ENCODE assay signal across 9 cellular contexts in the genomic region with DNA sequence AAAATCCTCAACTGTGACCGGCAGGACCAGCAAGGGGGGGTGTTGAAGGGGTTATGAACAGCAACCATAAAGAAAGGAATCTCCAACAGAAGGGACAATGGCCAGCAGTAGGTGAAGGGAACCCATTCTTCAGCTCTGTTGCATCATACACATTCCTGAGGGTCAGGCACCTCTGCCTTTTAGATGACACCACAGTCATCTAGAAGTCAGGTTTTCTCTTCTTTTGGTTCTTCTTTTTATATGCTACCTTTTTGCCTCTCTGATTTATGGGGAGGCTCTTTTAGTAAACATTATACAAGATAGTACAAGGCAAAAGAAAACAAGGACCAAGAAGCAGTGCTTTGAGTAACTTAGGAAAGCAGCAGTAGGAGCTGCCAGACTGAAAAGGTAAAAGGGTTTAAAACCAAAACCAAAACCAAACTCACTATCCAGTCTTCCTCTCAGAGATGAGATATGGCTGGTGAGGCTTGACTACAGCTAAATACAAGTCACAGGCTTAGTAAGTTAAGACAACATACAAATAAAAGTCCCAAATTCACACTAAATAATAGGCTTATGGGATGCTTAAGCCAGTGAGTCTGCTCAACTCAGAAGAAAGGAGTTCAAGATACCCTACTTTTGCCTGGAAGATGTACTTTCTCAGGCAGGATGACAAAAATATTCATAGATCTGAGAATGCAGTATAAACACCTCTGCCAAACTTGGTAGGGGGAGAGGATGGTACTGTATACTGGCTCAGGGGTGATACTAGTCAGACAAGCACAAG. TPM values are rescaled to one million over a fixed set of nuclear protein-coding genes. Genes with fewer than 3 reads are reported as not detected.
DNase-seq lines count a peak whose midpoint lies in the region; ATAC-seq and TF ChIP-seq lines count a peak whose summit lies in the region.
"Had no signal": no experiment of that assay in that cellular context is flagged by ENCODE, and none has a peak within 500 bp of the region (broad histone marks: within the 10 kb centered on the region; RNA-seq: fewer than 3 reads in every experiment).

No MANE protein-coding gene starts in this region.

- peak overlapping the region; percentile 5; the same call in 1 of the 2 replicates for H3K9ac ChIP-seq in MM.1S (ENCODE audit: low read length)

- DNase-seq in MM.1S = peak; percentile 67
- no peak for DNase-seq in right lobe of liver
- no peak for DNase-seq in NCI-H524 (lab: John Stamatoyannopoulos, UW)
- no peak for DNase-seq in NCI-H2196 treated with DMSO at 0.1 percent for 48 hours (lab: John Stamatoyannopoulos, UW; ENCODE audit: unreplicated experiment)
- no peak for DNase-seq in vagina (ENCODE audit: extremely low spot score in 2 of 2)
- no peak for DNase-seq in NCI-H2029 (lab: John Stamatoyannopoulos, UW)
- DNase-seq: stimulated activated CD4-positive, alpha-beta T cell treated with anti-CD3 and anti-CD28 coated beads, Interleukin-2, amount 100 ng/mL, for 24 hours had no signal

- ATAC-seq in GM18520 (IDR thresholded peaks at IDR 0.05; ENCODE audit: unreplicated experiment) = peak; percentile 44
- peak; percentile 83 for ATAC-seq in GM21723 (IDR thresholded peaks at IDR 0.05; ENCODE audit: unreplicated experiment)
- ATAC-seq in right lobe of liver = peak; percentile 27 to 76 (median 44)

- H3K79me2 ChIP-seq in MM.1S (ENCODE audit: low read length) = no peaks in the 10 kb centered on the region

- H2AFZ ChIP-seq in MM.1S (ENCODE audit: low read length) = 0 out of 2 replicates have a peak overlapping the region, but pooled peaks have one; percentile 18

- peaks cover 22% of the 10 kb centered on the region for H3K4me1 ChIP-seq in MM.1S (ENCODE audit: low read length)
- H3K4me1 ChIP-seq in right lobe of liver = peaks cover 0 to 10% (median 0%) of the 10 kb centered on the region in 4 donors
- H3K4me1 ChIP-seq in vagina = no peaks in the 10 kb centered on the region

- H3K4me2 ChIP-seq in MM.1S (ENCODE audit: low read depth, low read length) = peak overlapping the region; percentile 56

- no CpG with 5 or more reads among the region's 1 CpG for WGBS in right lobe of liver (ENCODE audit: insufficient coverage, low coverage, low lambda C conversion rate, missing lambda C conversion rate)

- H3K27me3 ChIP-seq in MM.1S (replicated peaks; ENCODE audit: insufficient read depth, low read length) = no peaks in the 10 kb centered on the region
- no peaks in the 10 kb centered on the region for H3K27me3 ChIP-seq in right lobe of liver
- H3K27me3 ChIP-seq in vagina = no peaks in the 10 kb centered on the region

- H3K9me3 ChIP-seq in MM.1S (replicated peaks; ENCODE audit: insufficient read depth, low read length) = no peaks in the 10 kb centered on the region
- H3K9me3 ChIP-seq in right lobe of liver = no peaks in the 10 kb centered on the region
- H3K9me3 ChIP-seq in vagina = no peaks in the 10 kb centered on the region

- H3F3A ChIP-seq in MM.1S (ENCODE audit: insufficient read depth, low read length) = peaks cover 12% of the 10 kb centered on the region; the same call in 1 of the 2 replicates

- H3K9me2 ChIP-seq in MM.1S (replicated peaks; ENCODE audit: insufficient read depth, low read length) = no peaks in the 10 kb centered on the region

- no peak for TF ChIP-seq CTCF in MM.1S (IDR thresholded peaks at IDR 0.05; ENCODE audit: low read length)
- TF ChIP-seq CTCF in right lobe of liver (IDR thresholded peaks at IDR 0.05) = no peak
- TF ChIP-seq CTCF in vagina (IDR thresholded peaks at IDR 0.05) = no peak

- H3K4me3 ChIP-seq in MM.1S (ENCODE audit: low read length) (no peak overlapping the region), right lobe of liver (no peak overlapping the region), vagina (no peak overlapping the region)

- intact Hi-C loops in right lobe of liver (cut with DNase I) = no loop called here
- intact Hi-C loops in vagina (cut with DNase I) = no loop called here

- no peak for TF ChIP-seq POLR2A in right lobe of liver (IDR thresholded peaks at IDR 0.05)
- no peak for TF ChIP-seq POLR2A in vagina (IDR thresholded peaks at IDR 0.05)

- no peaks in the 10 kb centered on the region for H4K20me1 ChIP-seq in MM.1S (ENCODE audit: insufficient read depth, low read length)

- H3K27ac ChIP-seq in MM.1S (ENCODE audit: low read length) = peak overlapping the region; percentile 41; the same call in 1 of the 2 replicates
- no peak overlapping the region for H3K27ac ChIP-seq in right lobe of liver
- no peak overlapping the region for H3K27ac ChIP-seq in vagina

- H3K36me3 ChIP-seq in MM.1S (replicated peaks; ENCODE audit: insufficient read depth, low read length) (no peaks in the 10 kb centered on the region; the same call in 1 of the 2 replicates), right lobe of liver (peaks cover 0 to 19% (median 12%) of the 10 kb centered on the region in 4 donors), vagina (peaks cover 0 to 46% of the 10 kb centered on the region in 2 donors)

RNA-seq across cellular contexts. Expression of a gene that starts 4.1 kb away (rescaled TPM):
- not detected for total RNA-seq in right lobe of liver
- not detected for total RNA-seq in vagina

RNA-seq across cellular contexts. Expression of a gene that starts 7.6 kb away (rescaled TPM):
- 10 to 100 TPM; 34.9 to 57.1 (median 42.1) TPM for total RNA-seq in right lobe of liver
- total RNA-seq in vagina = 37.1 TPM

RNA-seq across cellular contexts. Expression of a gene that starts 43.2 kb away (rescaled TPM):
- 10 to 100 TPM; 41.5 to 56.9 (median 43.5) TPM for total RNA-seq in right lobe of liver
- total RNA-seq in vagina = 67.3 TPM

RNA-seq across cellular contexts. Expression of a gene that starts 59.1 kb away (rescaled TPM):
- total RNA-seq in right lobe of liver = 1 to 10 TPM; 2.6 to 6.3 (median 5.7) TPM
- 33.9 TPM for total RNA-seq in vagina
